8 cellular contexts compared by ENCODE assay signal in genomic region chr17:61461967-61462733, GRCh38. TPM values are rescaled to one million over a fixed set of nuclear protein-coding genes. Genes with fewer than 3 reads are reported as not detected.
DNase-seq lines count a peak whose midpoint lies in the region; ATAC-seq and TF ChIP-seq lines count a peak whose summit lies in the region.

No MANE protein-coding gene starts in this region.

- peak overlapping the region; percentile 74 to 91 (median 83) for H3K4me2 ChIP-seq in BLaER1 treated with 17β-estradiol and CSF1 and Interleukin-3, amounts not matched to agents 10 nM and 100 nM
- H3K4me2 ChIP-seq in IMR-90 (ENCODE audit: low read depth, low read length) (peak overlapping the region; percentile 89), neuronal stem cell (ENCODE audit: insufficient read depth, low read length, poor library complexity, severe bottlenecking) (peak overlapping the region; percentile 48)

- H3K9me3 ChIP-seq in BLaER1 treated with 17β-estradiol and CSF1 and Interleukin-3, amounts not matched to agents 10 nM and 100 nM (replicated peaks in 1 of 11) = peaks cover 3 to 12% (median 7%) of the 10 kb centered on the region in 11 experiments; a peak in 21 of 22 replicates
- peaks cover 6% of the 10 kb centered on the region for H3K9me3 ChIP-seq in IMR-90 (ENCODE audit: control insufficient read depth, insufficient read depth, low read length)
- H3K9me3 ChIP-seq in neuronal stem cell (replicated peaks in 1 of 2; ENCODE audit: control insufficient read depth in 2 of 2, insufficient read depth in 1 of 2, low read depth in 1 of 2, low read length in 2 of 2) = peaks cover 7 to 13% of the 10 kb centered on the region in 2 donors

- no peak for TF ChIP-seq POLR2A in IMR-90 (IDR thresholded peaks at IDR 0.05; ENCODE audit: low read depth, low read length)

- H3K4ac ChIP-seq in IMR-90 (ENCODE audit: low read depth, low read length) (no peak overlapping the region), neuronal stem cell (ENCODE audit: low read length) (no peak overlapping the region)

- H4K5ac ChIP-seq in IMR-90 (ENCODE audit: low read depth, low read length) = no peak overlapping the region

- no peak overlapping the region for H3K56ac ChIP-seq in IMR-90 (ENCODE audit: extremely low read depth, insufficient read depth, low read length)

- POLR2A ChIA-PET in IMR-90 (lab: Charles Lee; ENCODE audit: unreplicated experiment) = no interaction called here

- no peak overlapping the region for H2BK20ac ChIP-seq in IMR-90 (ENCODE audit: low read depth, low read length)

- peaks cover 57 to 66% (median 62%) of the 10 kb centered on the region in 11 experiments for H3K27me3 ChIP-seq in BLaER1 treated with 17β-estradiol and CSF1 and Interleukin-3, amounts not matched to agents 10 nM and 100 nM
- H3K27me3 ChIP-seq in IMR-90 (ENCODE audit: control insufficient read depth, insufficient read depth, low read length) (peaks cover 65% of the 10 kb centered on the region), neuronal stem cell (ENCODE audit: control insufficient read depth in 3 of 3, insufficient read depth in 3 of 3, low read depth in 1 of 3, low read length in 3 of 3) (peaks cover 47 to 98% (median 73%) of the 10 kb centered on the region in 3 experiments)

- no peak overlapping the region for H3K23ac ChIP-seq in IMR-90 (ENCODE audit: low read depth, low read length)
- no peak overlapping the region for H3K23ac ChIP-seq in neuronal stem cell (ENCODE audit: low read depth, low read length, poor library complexity)

- H3K14ac ChIP-seq in IMR-90 (replicated peaks; ENCODE audit: low read depth, low read length) (0 out of 2 replicates have a peak overlapping the region, but pooled peaks have one; percentile 19), neuronal stem cell (ENCODE audit: low read length) (no peak overlapping the region)

- H2BK120ac ChIP-seq in IMR-90 (ENCODE audit: low read depth, low read length) = no peak overlapping the region
- no peak overlapping the region for H2BK120ac ChIP-seq in neuronal stem cell (ENCODE audit: low read depth, low read length)

- H2BK5ac ChIP-seq in IMR-90 (ENCODE audit: low read depth, low read length, poor library complexity, severe bottlenecking) (no peak overlapping the region), neuronal stem cell (ENCODE audit: low read length) (no peak overlapping the region)

- WGBS in IMR-90 (ENCODE audit: extremely low coverage in 2 of 2, insufficient read length in 1 of 2), 2 experiments = 11% methylated on average over 24 of the region's 55 CpGs; no CpG with 5 or more reads in 1 of the 2 experiments
- WGBS in neuronal stem cell (ENCODE audit: extremely low coverage in 2 of 2, insufficient read length in 2 of 2, insufficient replicate concordance in 1 of 2), 2 donors = no CpG with 5 or more reads among the region's 55 CpGs

- 0 out of 2 replicates have a peak overlapping the region, but pooled peaks have one; percentile 40 for H2AK5ac ChIP-seq in IMR-90 (ENCODE audit: low read depth, low read length)
- no peak overlapping the region for H2AK5ac ChIP-seq in neuronal stem cell (ENCODE audit: low read depth, low read length)

- H2BK15ac ChIP-seq in IMR-90 (ENCODE audit: low read depth, low read length) (no peak overlapping the region), neuronal stem cell (ENCODE audit: low read length) (no peak overlapping the region)

- TF ChIP-seq CTCF in IMR-90 (conservative IDR thresholded peaks at IDR 0.05; ENCODE audit: low read depth, low read length) = no peak
- TF ChIP-seq CTCF in epithelial cell of esophagus (IDR thresholded peaks at IDR 0.05; ENCODE audit: insufficient read depth, low read depth, low read length, missing control alignments) = no peak

- TF ChIP-seq RAD21 in IMR-90 (IDR thresholded peaks at IDR 0.05; ENCODE audit: low read length) = no peak

- CTCF ChIA-PET in IMR-90 (lab: Yijun Ruan, JAX) = interaction anchor here (0.6 to 1.0 kb wide), 3 partner anchors 88 to 368 kb away, joined by 3 read pairs; no protein-coding TSS in a partner anchor

- peak overlapping the region in 7 of 11 experiments; percentile 7 to 67 (median 32); a peak in 5 of 22 replicates for H3K9ac ChIP-seq in BLaER1 treated with 17β-estradiol and CSF1 and Interleukin-3, amounts not matched to agents 10 nM and 100 nM
- H3K9ac ChIP-seq in IMR-90 (ENCODE audit: low read depth, low read length) = no peak overlapping the region; the same call in 1 of the 2 replicates
- H3K9ac ChIP-seq in neuronal stem cell (ENCODE audit: low read depth, low read length, poor library complexity) = no peak overlapping the region

- peak overlapping the region; percentile 34 for H2AK9ac ChIP-seq in IMR-90 (replicated peaks; ENCODE audit: low read depth, low read length, poor library complexity)

- DNase-seq in IMR-90 (no peak), epithelial cell of esophagus (ENCODE audit: low read depth) (peak; percentile 19), neuronal stem cell (ENCODE audit: low spot score) (no peak), epidermal melanocyte (ENCODE audit: insufficient read length, low spot score) (no peak), DMS79 treated with DMSO at 0.1 percent for 48 hours (lab: John Stamatoyannopoulos, UW) (no peak), NCI-H187 treated with DMSO at 0.1 percent for 48 hours (lab: John Stamatoyannopoulos, UW) (no peak)

- peak overlapping the region; percentile 35 to 57 (median 47); a peak in 19 of 20 replicates for H3K4me3 ChIP-seq in BLaER1 treated with 17β-estradiol and CSF1 and Interleukin-3, amounts not matched to agents 10 nM and 100 nM
- H3K4me3 ChIP-seq in IMR-90 (ENCODE audit: insufficient read depth, low read depth, low read length) (peak overlapping the region; percentile 25; the same call in 1 of the 2 replicates), epithelial cell of esophagus (ENCODE audit: low read length) (no peak overlapping the region), neuronal stem cell (ENCODE audit: low read length in 2 of 2) (no peak overlapping the region)

- no peaks in the 10 kb centered on the region for H4K20me1 ChIP-seq in BLaER1 treated with 17β-estradiol and CSF1 and Interleukin-3, amounts not matched to agents 10 nM and 100 nM
- H4K20me1 ChIP-seq in IMR-90 (ENCODE audit: insufficient read depth, low read length) = no peaks in the 10 kb centered on the region

- no peak overlapping the region for H3K27ac ChIP-seq in BLaER1 treated with 17β-estradiol and CSF1 and Interleukin-3, amounts not matched to agents 10 nM and 100 nM
- H3K27ac ChIP-seq in IMR-90 (ENCODE audit: insufficient read depth, low read length) = no peak overlapping the region
- no peak overlapping the region for H3K27ac ChIP-seq in neuronal stem cell (replicated peaks; ENCODE audit: low read length)

- H3K79me1 ChIP-seq in IMR-90 (ENCODE audit: low read depth in 1 of 2, low read length in 2 of 2) = no peaks in the 10 kb centered on the region
- no peaks in the 10 kb centered on the region for H3K79me1 ChIP-seq in neuronal stem cell (ENCODE audit: low read depth, low read length)

- H4K91ac ChIP-seq in IMR-90 (ENCODE audit: insufficient read depth, low read depth, low read length) (no peak overlapping the region), neuronal stem cell (ENCODE audit: low read depth, low read length, poor library complexity) (no peak overlapping the region)

- H3K36me3 ChIP-seq in BLaER1 treated with 17β-estradiol and CSF1 and Interleukin-3, amounts not matched to agents 10 nM and 100 nM = no peaks in the 10 kb centered on the region
- H3K36me3 ChIP-seq in IMR-90 (ENCODE audit: control insufficient read depth, insufficient read depth, low read length) (no peaks in the 10 kb centered on the region), neuronal stem cell (replicated peaks in 1 of 2; ENCODE audit: control insufficient read depth in 2 of 2, insufficient read depth in 2 of 2, low read length in 2 of 2) (no peaks in the 10 kb centered on the region)

- no TSS peak for BruUV-seq in IMR-90 (replicated peaks; lab: Mats Ljungman, UMichigan)

- H3K18ac ChIP-seq in IMR-90 (ENCODE audit: low read depth, low read length) (no peak overlapping the region), neuronal stem cell (ENCODE audit: low read length) (no peak overlapping the region)

- peaks cover 14 to 29% (median 18%) of the 10 kb centered on the region in 10 experiments for H3K4me1 ChIP-seq in BLaER1 treated with 17β-estradiol and CSF1 and Interleukin-3, amounts not matched to agents 10 nM and 100 nM
- H3K4me1 ChIP-seq in IMR-90 (ENCODE audit: control insufficient read depth, insufficient read depth, low read length) = peaks cover 4% of the 10 kb centered on the region
- H3K4me1 ChIP-seq in neuronal stem cell (ENCODE audit: control insufficient read depth in 2 of 2, insufficient read depth in 1 of 2, low read depth in 1 of 2, low read length in 2 of 2) = no peaks in the 10 kb centered on the region

- H3K9me1 ChIP-seq in IMR-90 (ENCODE audit: insufficient read depth, low read length) = no peaks in the 10 kb centered on the region; the same call in 1 of the 2 replicates

- dilution Hi-C loops in IMR-90 (cut with HindIII; ENCODE audit: low sequenced_read_pairs, unreplicated experiment) = no loop called here

- peak; percentile 70 for ATAC-seq in IMR-90 (ENCODE audit: low read depth)
- no peak for ATAC-seq in GM21619 (IDR thresholded peaks at IDR 0.05; ENCODE audit: unreplicated experiment)

- H2AFZ ChIP-seq in IMR-90 (replicated peaks; ENCODE audit: low read length, poor library complexity) = peak overlapping the region; percentile 83
- peak overlapping the region; percentile 80 for H2AFZ ChIP-seq in neuronal stem cell (ENCODE audit: low read length)

- no peak overlapping the region for H4K8ac ChIP-seq in IMR-90 (ENCODE audit: low read depth in 2 of 2, low read length in 2 of 2)
- no peak overlapping the region for H4K8ac ChIP-seq in neuronal stem cell (ENCODE audit: low read depth, low read length)

- in situ Hi-C loops in IMR-90 (cut with MboI; ENCODE audit: low sequenced_read_pairs) = no loop called here

- H2BK12ac ChIP-seq in neuronal stem cell (ENCODE audit: low read length) = no peak overlapping the region

- intact Hi-C loops in IMR-90 (cut with micrococcal nuclease) = no loop called here

TF ChIP-seq in IMR-90, 13 proteins besides CTCF, POLR2A, EP300 and RAD21 (continues in another document):
- TF ChIP-seq, protein P1, sequence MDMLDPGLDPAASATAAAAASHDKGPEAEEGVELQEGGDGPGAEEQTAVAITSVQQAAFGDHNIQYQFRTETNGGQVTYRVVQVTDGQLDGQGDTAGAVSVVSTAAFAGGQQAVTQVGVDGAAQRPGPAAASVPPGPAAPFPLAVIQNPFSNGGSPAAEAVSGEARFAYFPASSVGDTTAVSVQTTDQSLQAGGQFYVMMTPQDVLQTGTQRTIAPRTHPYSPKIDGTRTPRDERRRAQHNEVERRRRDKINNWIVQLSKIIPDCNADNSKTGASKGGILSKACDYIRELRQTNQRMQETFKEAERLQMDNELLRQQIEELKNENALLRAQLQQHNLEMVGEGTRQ (IDR thresholded peaks at IDR 0.05; ENCODE audit: low read depth, low read length) = no peak
- no peak for TF ChIP-seq MAFK (IDR thresholded peaks at IDR 0.05; ENCODE audit: low read depth, low read length)
- no peak for TF ChIP-seq NFE2L2 (IDR thresholded peaks at IDR 0.05; ENCODE audit: low read depth, low read length)

RNA-seq across cellular contexts. Expression of gene TBX4, which starts 9.9 kb away (rescaled TPM):
- 0.28 TPM in 1 of 2 replicates, not detected in the other for total RNA-seq in IMR-90 (2012; rRNA removed)
- 0.05 TPM in 1 of 2 replicates, not detected in the other for polyA plus RNA-seq in IMR-90 (2012; rRNA removed)
- 0.04 TPM in 1 of 2 replicates, not detected in the other for polyA plus RNA-seq in IMR-90 (2012; cell fraction: cytosol; rRNA removed)
- polyA plus RNA-seq in IMR-90 (2012; cell fraction: nucleus; rRNA removed; ENCODE audit: low replicate concordance) = 0.12 and 0.23 TPM in 2 replicates
- not detected for polyA plus RNA-seq in neuronal stem cell (2013, experiment 1 of 2)
- polyA plus RNA-seq in neuronal stem cell (2013, experiment 2 of 2) = not detected

Comparison
In these comparisons a context has a peak if more than half of its experiments do, and no peak if none do; other contexts are left out.
1. H3K4me3 ChIP-seq: peak in BLaER1 treated with 17β-estradiol and CSF1 and Interleukin-3, amounts not matched to agents 10 nM and 100 nM (10 of 10) and IMR-90 (single experiment); none in epithelial cell of esophagus (single experiment) and neuronal stem cell (0 of 2).
2. H3K9ac ChIP-seq: peak in BLaER1 treated with 17β-estradiol and CSF1 and Interleukin-3, amounts not matched to agents 10 nM and 100 nM (7 of 11); none in IMR-90 (single experiment) and neuronal stem cell (single experiment).
3. Peak in every context shown above with its lines, with median percentiles within 50 percentile points of each other: H3K4me2 ChIP-seq.